9 cellular contexts compared by ENCODE assay signal in the genomic region with DNA sequence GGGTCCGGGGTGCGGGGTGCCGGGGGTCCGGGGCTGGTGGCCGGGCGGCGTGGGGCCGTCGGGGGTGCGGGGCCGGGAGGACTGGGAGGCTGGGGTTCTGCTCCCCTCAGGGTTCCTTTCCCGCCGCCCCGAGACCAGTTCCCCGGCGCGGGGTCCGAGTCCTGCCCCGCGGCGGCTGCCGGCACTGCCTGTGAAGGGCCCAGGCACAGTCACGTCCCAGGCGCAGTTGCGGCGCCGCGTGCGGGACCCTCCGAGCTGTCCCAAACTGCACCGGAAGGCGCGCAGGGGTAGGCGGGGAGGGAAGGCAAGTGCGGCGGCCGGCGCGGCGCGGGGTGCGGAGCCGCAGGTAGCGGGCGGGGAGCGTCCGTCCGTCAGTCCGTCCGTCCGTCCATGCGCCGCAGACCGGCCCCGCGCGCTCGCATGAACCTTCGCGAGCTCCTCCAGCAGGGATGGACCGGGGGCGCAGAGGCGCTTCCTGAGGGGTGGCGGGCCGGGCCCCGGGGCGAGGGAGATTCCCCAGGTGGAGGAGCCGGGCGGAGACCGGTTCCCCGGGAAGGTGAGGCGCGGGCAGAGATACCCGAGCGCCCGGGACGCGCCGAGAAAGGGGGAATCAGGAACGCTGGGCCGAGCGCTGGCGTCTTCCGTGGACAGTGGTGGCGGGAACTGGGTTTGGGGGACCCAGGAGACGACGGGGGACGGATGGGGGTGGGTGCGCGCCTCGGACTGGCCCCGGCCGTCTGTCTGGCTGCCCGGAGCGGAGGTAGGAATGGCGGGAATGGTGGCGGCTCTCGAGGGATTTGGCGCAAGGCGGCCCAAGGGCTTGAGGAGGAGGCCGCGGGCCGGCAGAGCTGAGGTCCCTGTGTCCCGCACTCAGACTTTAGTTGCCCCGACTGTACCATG. TPM values are rescaled to one million over a fixed set of nuclear protein-coding genes. Genes with fewer than 3 reads are reported as not detected.
DNase-seq lines count a peak whose midpoint lies in the region; ATAC-seq, FAIRE-seq and TF ChIP-seq lines count a peak whose summit lies in the region.
"Had no signal": no experiment of that assay in that cellular context is flagged by ENCODE, and none has a peak within 500 bp of the region (broad histone marks: within the 10 kb centered on the region; RNA-seq: fewer than 3 reads in every experiment).

No MANE protein-coding gene starts in this region.

- peaks cover 0 to 3% (median 0%) of the 10 kb centered on the region in 11 experiments; a peak in 1 of 22 replicates for H3K9me3 ChIP-seq in BLaER1 treated with 17β-estradiol and CSF1 and Interleukin-3, amounts not matched to agents 10 nM and 100 nM (replicated peaks in 1 of 11)
- no peaks in the 10 kb centered on the region for H3K9me3 ChIP-seq in OCI-LY3 (ENCODE audit: insufficient read depth, low read length)

- H3K4me1 ChIP-seq in BLaER1 treated with 17β-estradiol and CSF1 and Interleukin-3, amounts not matched to agents 10 nM and 100 nM, result peaks cover 59 to 77% (median 67%) of the 10 kb centered on the region in 10 experiments
- peaks cover 48% of the 10 kb centered on the region for H3K4me1 ChIP-seq in OCI-LY3 (ENCODE audit: low read length)

- peak; percentile 77 for DNase-seq in activated naive CD8-positive, alpha-beta T cell treated with anti-CD3 and anti-CD28 coated beads, Interleukin-2, amount 10 ng/mL, durations not matched to agents 7 days and 5 days
- peak; percentile 65 for DNase-seq in iPS-NIHi11 (ENCODE audit: low spot score)
- DNase-seq in stimulated activated CD4-positive, alpha-beta T cell treated with anti-CD3 and anti-CD28 coated beads, Interleukin-4, amount 100 ng/mL, for 4 hours, result peak; percentile 38 to 57
- no peak for DNase-seq in urothelium cell line (ENCODE audit: low spot score)

- peak overlapping the region in 7 of 11 experiments; percentile 12 to 40 (median 19); a peak in 5 of 22 replicates for H3K4me2 ChIP-seq in BLaER1 treated with 17β-estradiol and CSF1 and Interleukin-3, amounts not matched to agents 10 nM and 100 nM
- peak overlapping the region; percentile 68 for H3K4me2 ChIP-seq in OCI-LY3 (ENCODE audit: low read length)

- peak overlapping the region in 2 of 11 experiments; percentile 10 to 25; a peak in 2 of 22 replicates for H3K27ac ChIP-seq in BLaER1 treated with 17β-estradiol and CSF1 and Interleukin-3, amounts not matched to agents 10 nM and 100 nM
- no peak overlapping the region for H3K27ac ChIP-seq in OCI-LY3 (ENCODE audit: low read length)
- H3K27ac ChIP-seq: epithelial cell of prostate had no signal

- ATAC-seq in activated naive CD8-positive, alpha-beta T cell treated with anti-CD3 and anti-CD28 coated beads, Interleukin-2, amount 10 ng/mL, durations not matched to agents 7 days and 5 days (ENCODE audit: low read depth), result peak; percentile 20
- ATAC-seq in GM21360 (IDR thresholded peaks at IDR 0.05; ENCODE audit: unreplicated experiment) (no peak), GM18505 (IDR thresholded peaks at IDR 0.05; ENCODE audit: unreplicated experiment) (no peak)

- POLR2A ChIA-PET in activated naive CD8-positive, alpha-beta T cell treated with anti-CD3 and anti-CD28 coated beads, Interleukin-2, amount 10 ng/mL, durations not matched to agents 7 days and 5 days (lab: Charles Lee), result interaction anchor here (1.4 to 7.1 kb wide), 3 partner anchors 10 to 153 kb away, joined by 3 to 54 read pairs (median 3); partner anchors contain the start of gene SPECC1L

- TF ChIP-seq CTCF in OCI-LY3 (IDR thresholded peaks at IDR 0.05; ENCODE audit: low read depth, low read length), result no peak

- H3K9me3 Mint-ChIP-seq in activated naive CD8-positive, alpha-beta T cell treated with anti-CD3 and anti-CD28 coated beads, Interleukin-2, amount 10 ng/mL, durations not matched to agents 7 days and 5 days, result no peaks in the 10 kb centered on the region

- peaks cover 5% of the 10 kb centered on the region for H3K36me3 Mint-ChIP-seq in activated naive CD8-positive, alpha-beta T cell treated with anti-CD3 and anti-CD28 coated beads, Interleukin-2, amount 10 ng/mL, durations not matched to agents 7 days and 5 days

- H3K27ac Mint-ChIP-seq in activated naive CD8-positive, alpha-beta T cell treated with anti-CD3 and anti-CD28 coated beads, Interleukin-2, amount 10 ng/mL, durations not matched to agents 7 days and 5 days, result no peak overlapping the region

- peaks cover 9 to 24% (median 14%) of the 10 kb centered on the region in 11 experiments; a peak in 21 of 22 replicates for H3K27me3 ChIP-seq in BLaER1 treated with 17β-estradiol and CSF1 and Interleukin-3, amounts not matched to agents 10 nM and 100 nM
- peaks cover 23% of the 10 kb centered on the region for H3K27me3 ChIP-seq in OCI-LY3 (ENCODE audit: low read depth, low read length)

- H4K20me1 ChIP-seq in BLaER1 treated with 17β-estradiol and CSF1 and Interleukin-3, amounts not matched to agents 10 nM and 100 nM, result peaks cover 0 to 17% (median 13%) of the 10 kb centered on the region in 11 experiments; a peak in 16 of 22 replicates
- peaks cover 3% of the 10 kb centered on the region; the same call in 1 of the 2 replicates for H4K20me1 ChIP-seq in OCI-LY3 (ENCODE audit: insufficient read depth, low read length)

- H3K9ac ChIP-seq in BLaER1 treated with 17β-estradiol and CSF1 and Interleukin-3, amounts not matched to agents 10 nM and 100 nM, result no peak overlapping the region
- peak overlapping the region; percentile 67 for H3K9ac ChIP-seq in OCI-LY3 (ENCODE audit: low read length)

- H3K27me3 Mint-ChIP-seq in activated naive CD8-positive, alpha-beta T cell treated with anti-CD3 and anti-CD28 coated beads, Interleukin-2, amount 10 ng/mL, durations not matched to agents 7 days and 5 days, result no peaks in the 10 kb centered on the region

- peak overlapping the region; percentile 73 for H3K4me3 Mint-ChIP-seq in activated naive CD8-positive, alpha-beta T cell treated with anti-CD3 and anti-CD28 coated beads, Interleukin-2, amount 10 ng/mL, durations not matched to agents 7 days and 5 days

- H2AFZ ChIP-seq in OCI-LY3 (ENCODE audit: low read depth, low read length), result peak overlapping the region; percentile 59; the same call in 1 of the 2 replicates

- H3K4me1 Mint-ChIP-seq in activated naive CD8-positive, alpha-beta T cell treated with anti-CD3 and anti-CD28 coated beads, Interleukin-2, amount 10 ng/mL, durations not matched to agents 7 days and 5 days, result peaks cover 34% of the 10 kb centered on the region

- no peaks in the 10 kb centered on the region for H3K36me3 ChIP-seq in BLaER1 treated with 17β-estradiol and CSF1 and Interleukin-3, amounts not matched to agents 10 nM and 100 nM
- H3K36me3 ChIP-seq in OCI-LY3 (replicated peaks; ENCODE audit: low read depth, low read length), result no peaks in the 10 kb centered on the region

- no peak for TF ChIP-seq POLR2A in GM18505 (IDR thresholded peaks at IDR 0.05; ENCODE audit: borderline replicate concordance, extremely low read depth, insufficient read depth, insufficient read length)

- H3K4me3 ChIP-seq in BLaER1 treated with 17β-estradiol and CSF1 and Interleukin-3, amounts not matched to agents 10 nM and 100 nM, result no peak overlapping the region
- peak overlapping the region; percentile 80 for H3K4me3 ChIP-seq in OCI-LY3 (ENCODE audit: low read length)

- FAIRE-seq in urothelium cell line (lab: Jason Lieb, UNC), result no peak

- H3K79me2 ChIP-seq in OCI-LY3 (ENCODE audit: low read length), result peaks cover 5% of the 10 kb centered on the region; the same call in 1 of the 2 replicates

RNA-seq across cellular contexts. Expression of gene ADORA2A, which starts 3.1 kb away (rescaled TPM):
- 10 to 100 TPM; 29.1 to 30.3 TPM for total RNA-seq in activated naive CD8-positive, alpha-beta T cell treated with anti-CD3 and anti-CD28 coated beads, Interleukin-2, amount 10 ng/mL, durations not matched to agents 7 days and 5 days
